ENCODE assay signal across 31 cellular contexts in genomic region chr4:167176723-167177367, GRCh38. TPM values are rescaled to one million over a fixed set of nuclear protein-coding genes. Genes with fewer than 3 reads are reported as not detected.
DNase-seq lines count a peak whose midpoint lies in the region; ATAC-seq and TF ChIP-seq lines count a peak whose summit lies in the region.
"Had no signal": no experiment of that assay in that cellular context is flagged by ENCODE, and none has a peak within 500 bp of the region (broad histone marks: within the 10 kb centered on the region; RNA-seq: fewer than 3 reads in every experiment).

No MANE protein-coding gene starts in this region.

- no peak overlapping the region for H3K27ac Mint-ChIP-seq in endodermal cell
- H3K27ac Mint-ChIP-seq: activated naive CD8-positive, alpha-beta T cell treated with anti-CD3 and anti-CD28 coated beads, Interleukin-2, amount 50 U/mL, for 24 hours; mesothelial cell of epicardium; naive thymus-derived CD4-positive, alpha-beta T cell had no signal

- H3K9ac ChIP-seq in endodermal cell (ENCODE audit: extremely low read depth, low read length, poor library complexity, severe bottlenecking) = no peak overlapping the region

- H3K4me3 ChIP-seq in endodermal cell (ENCODE audit: low read length) = peak overlapping the region; percentile 25
- H3K4me3 ChIP-seq: Peyer's patch, SJCRH30, stomach, tibial artery had no signal

- H3K9me3 Mint-ChIP-seq in endodermal cell = peaks cover 19% of the 10 kb centered on the region
- H3K9me3 Mint-ChIP-seq: activated naive CD8-positive, alpha-beta T cell treated with anti-CD3 and anti-CD28 coated beads, Interleukin-2, amount 50 U/mL, for 24 hours had no signal

- 63 to 93% methylated on average over 4 to 6 of the region's 6 CpGs for WGBS in endodermal cell (ENCODE audit: insufficient coverage in 1 of 2, insufficient read length in 1 of 2), 2 experiments

- H3K9me3 ChIP-seq in endodermal cell (ENCODE audit: control insufficient read depth, low read length) = peaks cover 23% of the 10 kb centered on the region
- H3K9me3 ChIP-seq: Peyer's patch, SJCRH30, stomach, tibial artery had no signal

- ATAC-seq in HG02885 (IDR thresholded peaks at IDR 0.05; ENCODE audit: poor library complexity, unreplicated experiment) (no peak), HG03354 (IDR thresholded peaks at IDR 0.05; ENCODE audit: poor library complexity, severe bottlenecking, unreplicated experiment) (no peak)
- ATAC-seq: activated naive CD8-positive, alpha-beta T cell treated with anti-CD3 and anti-CD28 coated beads, Interleukin-2, amount 50 U/mL, for 24 hours; left ventricle myocardium superior; naive thymus-derived CD4-positive, alpha-beta T cell had no signal

- peaks cover 6% of the 10 kb centered on the region for H3K4me1 ChIP-seq in endodermal cell (ENCODE audit: control insufficient read depth, insufficient read depth, low read length)
- H3K4me1 ChIP-seq: Peyer's patch, stomach, tibial artery had no signal

- no peak overlapping the region for H3K27ac ChIP-seq in endodermal cell (ENCODE audit: low read depth, low read length)
- H3K27ac ChIP-seq: Peyer's patch, stomach, tibial artery had no signal

- TF ChIP-seq CTCF in endodermal cell (conservative IDR thresholded peaks at IDR 0.05) = no peak

- peaks cover 25% of the 10 kb centered on the region for H3K4me1 Mint-ChIP-seq in endodermal cell
- H3K4me1 Mint-ChIP-seq: activated naive CD8-positive, alpha-beta T cell treated with anti-CD3 and anti-CD28 coated beads, Interleukin-2, amount 50 U/mL, for 24 hours; mesothelial cell of epicardium; naive thymus-derived CD4-positive, alpha-beta T cell had no signal

- H3K36me3 Mint-ChIP-seq in endodermal cell (ENCODE audit: low read depth) = no peaks in the 10 kb centered on the region
- H3K36me3 Mint-ChIP-seq: mesothelial cell of epicardium; naive thymus-derived CD4-positive, alpha-beta T cell had no signal

- H3K36me3 ChIP-seq in endodermal cell (ENCODE audit: control insufficient read depth, insufficient read depth, low read length) = peaks cover 5% of the 10 kb centered on the region
- H3K36me3 ChIP-seq: Peyer's patch, SJCRH30, stomach, tibial artery had no signal

- H3K27me3 ChIP-seq in endodermal cell (ENCODE audit: control insufficient read depth, insufficient read depth, low read length, poor library complexity, severe bottlenecking) = no peaks in the 10 kb centered on the region
- H3K27me3 ChIP-seq: Peyer's patch, SJCRH30, stomach, tibial artery had no signal

- peak; percentile 0 for DNase-seq in NCI-H2029 (lab: John Stamatoyannopoulos, UW)
- no peak for DNase-seq in NCI-H2029 treated with DMSO at 0.1 percent for 48 hours (lab: John Stamatoyannopoulos, UW)
- DNase-seq in NCI-H2227 (lab: John Stamatoyannopoulos, UW; ENCODE audit: unreplicated experiment) = peak; percentile 28
- DNase-seq in endodermal cell = no peak
- peak; percentile 11 for DNase-seq in retina
- no peak for DNase-seq in activated CD8-positive, alpha-beta memory T cell treated with anti-CD3 and anti-CD28 coated beads, Interleukin-2, amount 50 U/mL, for 4 hours
- DNase-seq: 8988T; activated CD4-positive, alpha-beta T cell treated with anti-CD3 and anti-CD28 coated beads, Interleukin-2, amount 50 U/mL, for 1 hour; activated naive CD8-positive, alpha-beta T cell treated with anti-CD3 and anti-CD28 coated beads, Interleukin-2, amount 50 U/mL, for 24 hours; activated T-cell treated with anti-CD3 and anti-CD28 coated beads, Interleukin-2, amount 50 U/mL, for 48 hours; cerebellar nuclear complex; H7; hypothalamus; left ventricle myocardium superior; naive thymus-derived CD4-positive, alpha-beta T cell; NCI-H1436 treated with DMSO at 0.1 percent for 48 hours; NCI-H446; Peyer's patch; SJCRH30; small intestine; stomach; T1000; tibial artery had no signal

- no peak overlapping the region for H3K4me3 Mint-ChIP-seq in endodermal cell
- H3K4me3 Mint-ChIP-seq: activated naive CD8-positive, alpha-beta T cell treated with anti-CD3 and anti-CD28 coated beads, Interleukin-2, amount 50 U/mL, for 24 hours; mesothelial cell of epicardium; naive thymus-derived CD4-positive, alpha-beta T cell had no signal

- H3K27me3 Mint-ChIP-seq in endodermal cell (ENCODE audit: insufficient read depth) = no peaks in the 10 kb centered on the region
- H3K27me3 Mint-ChIP-seq: activated naive CD8-positive, alpha-beta T cell treated with anti-CD3 and anti-CD28 coated beads, Interleukin-2, amount 50 U/mL, for 24 hours; naive thymus-derived CD4-positive, alpha-beta T cell had no signal

RNA-seq across cellular contexts. Expression of gene SPOCK3, which starts 57.4 kb away (rescaled TPM):
- 10 to 100 TPM; 21.1 to 22.5 TPM for total RNA-seq in endodermal cell
- 3.0 TPM for polyA plus RNA-seq in endodermal cell (2013, experiment 1 of 2)
- 2.9 TPM for polyA plus RNA-seq in endodermal cell (2013, experiment 2 of 2)
- total RNA-seq: dermis microvascular lymphatic vessel endothelial cell, endothelial cell of umbilical vein, MCF 10A, omental fat pad, renal cortical epithelial cell had no signal
- polyA plus RNA-seq: naive thymus-derived CD4-positive, alpha-beta T cell had no signal

Comparison
In these comparisons a context has a peak if more than half of its experiments do, and no peak if none do; other contexts are left out.
1. DNase-seq: peak in NCI-H2029 (single experiment), NCI-H2227 (single experiment) and retina (single experiment); none in NCI-H2029 treated with DMSO at 0.1 percent for 48 hours (single experiment), endodermal cell (single experiment) and activated CD8-positive, alpha-beta memory T cell treated with anti-CD3 and anti-CD28 coated beads, Interleukin-2, amount 50 U/mL, for 4 hours (single experiment).